ENCODE assay signal across 8 cellular contexts in genomic region chr18:37658894-37659293, GRCh38.
"Had no signal": no experiment of that assay in that cellular context is flagged by ENCODE, and none has a peak within 500 bp of the region (broad histone marks: within the 10 kb centered on the region; RNA-seq: fewer than 3 reads in every experiment).

No MANE protein-coding gene starts in this region.

- H2AFZ ChIP-seq: GM23248 had no signal

- H3K27ac Mint-ChIP-seq: HFFc6, IgD-negative memory B cell had no signal

- H3K4me1 Mint-ChIP-seq: IgD-negative memory B cell had no signal

- H3K4me3 Mint-ChIP-seq: HFFc6, IgD-negative memory B cell had no signal

- H3K9ac ChIP-seq: GM23248 had no signal

- H3K9me3 ChIP-seq: HAP-1 had no signal

- DNase-seq: GM23248, GOT3, H7, HFFc6, KBM-7 had no signal

- H3K4me1 ChIP-seq: HAP-1 had no signal

- H3K36me3 ChIP-seq: HAP-1 had no signal

- H3K27ac ChIP-seq: GM23248, HL-60 had no signal

- H3K36me3 Mint-ChIP-seq: IgD-negative memory B cell had no signal

- H3K4me3 ChIP-seq: GM23248, HAP-1 had no signal
